Comparison of ENCODE assay signal across 8 cellular contexts in genomic region chr17:31391496-31391949, GRCh38. TPM values are rescaled to one million over a fixed set of nuclear protein-coding genes. Genes with fewer than 3 reads are reported as not detected.
DNase-seq lines count a peak whose midpoint lies in the region; ATAC-seq lines count a peak whose summit lies in the region.

TSS of gene RAB11FIP4 (plus strand) at chr17:31391675. CDS start at chr17:31391853, 178 bp downstream.

- H3K4me3 Mint-ChIP-seq in activated CD4-positive, alpha-beta T cell treated with anti-CD3 and anti-CD28 coated beads, Interleukin-2, amount 10 ng/mL, durations not matched to agents 7 days and 5 days = peak within 1 kb of the TSS; percentile 61
- peak within 1 kb of the TSS; percentile 51 for H3K4me3 Mint-ChIP-seq in activated CD8-positive, alpha-beta T cell treated with anti-CD3 and anti-CD28 coated beads, Interleukin-2, amount 10 ng/mL, durations not matched to agents 7 days and 5 days

- POLR2A ChIA-PET in activated CD4-positive, alpha-beta T cell treated with anti-CD3 and anti-CD28 coated beads, Interleukin-2, amount 10 ng/mL, durations not matched to agents 7 days and 5 days (lab: Charles Lee) = no interaction called here
- POLR2A ChIA-PET in activated CD8-positive, alpha-beta T cell treated with anti-CD3 and anti-CD28 coated beads, Interleukin-2, amount 10 ng/mL, durations not matched to agents 7 days and 5 days (lab: Charles Lee) = no interaction called here

- H3K27me3 Mint-ChIP-seq in activated CD4-positive, alpha-beta T cell treated with anti-CD3 and anti-CD28 coated beads, Interleukin-2, amount 10 ng/mL, durations not matched to agents 7 days and 5 days = peaks cover 52% of the 10 kb centered on the region
- H3K27me3 Mint-ChIP-seq in activated CD8-positive, alpha-beta T cell treated with anti-CD3 and anti-CD28 coated beads, Interleukin-2, amount 10 ng/mL, durations not matched to agents 7 days and 5 days (ENCODE audit: low read depth) = peaks cover 54% of the 10 kb centered on the region

- intact Hi-C loops in head of caudate nucleus (cut with DNase I) (no loop called here), posterior vena cava (cut with DNase I) (no loop called here)

- H3K4me1 Mint-ChIP-seq in activated CD4-positive, alpha-beta T cell treated with anti-CD3 and anti-CD28 coated beads, Interleukin-2, amount 10 ng/mL, durations not matched to agents 7 days and 5 days = peaks cover 8% of the 10 kb centered on the region
- H3K4me1 Mint-ChIP-seq in activated CD8-positive, alpha-beta T cell treated with anti-CD3 and anti-CD28 coated beads, Interleukin-2, amount 10 ng/mL, durations not matched to agents 7 days and 5 days (ENCODE audit: low read depth) = peaks cover 9% of the 10 kb centered on the region

- CTCF ChIA-PET in activated CD4-positive, alpha-beta T cell treated with anti-CD3 and anti-CD28 coated beads, Interleukin-2, amount 10 ng/mL, durations not matched to agents 7 days and 5 days (lab: Charles Lee) = interaction anchor here (0.5 to 1.5 kb wide), 3 partner anchors 12 to 1293 kb away, joined by 3 read pairs; no protein-coding TSS in a partner anchor
- CTCF ChIA-PET in activated CD8-positive, alpha-beta T cell treated with anti-CD3 and anti-CD28 coated beads, Interleukin-2, amount 10 ng/mL, durations not matched to agents 7 days and 5 days (lab: Charles Lee) = no interaction called here

- H3K9me3 Mint-ChIP-seq in activated CD4-positive, alpha-beta T cell treated with anti-CD3 and anti-CD28 coated beads, Interleukin-2, amount 10 ng/mL, durations not matched to agents 7 days and 5 days = no peaks in the 10 kb centered on the region
- no peaks in the 10 kb centered on the region for H3K9me3 Mint-ChIP-seq in activated CD8-positive, alpha-beta T cell treated with anti-CD3 and anti-CD28 coated beads, Interleukin-2, amount 10 ng/mL, durations not matched to agents 7 days and 5 days (ENCODE audit: insufficient read depth)

- H3K27ac Mint-ChIP-seq in activated CD4-positive, alpha-beta T cell treated with anti-CD3 and anti-CD28 coated beads, Interleukin-2, amount 10 ng/mL, durations not matched to agents 7 days and 5 days = peak within 1 kb of the TSS; percentile 36
- H3K27ac Mint-ChIP-seq in activated CD8-positive, alpha-beta T cell treated with anti-CD3 and anti-CD28 coated beads, Interleukin-2, amount 10 ng/mL, durations not matched to agents 7 days and 5 days = no peak within 1 kb of the TSS

- H3K36me3 Mint-ChIP-seq in activated CD4-positive, alpha-beta T cell treated with anti-CD3 and anti-CD28 coated beads, Interleukin-2, amount 10 ng/mL, durations not matched to agents 7 days and 5 days (ENCODE audit: low read depth) = no peaks in the 10 kb centered on the region
- H3K36me3 Mint-ChIP-seq in activated CD8-positive, alpha-beta T cell treated with anti-CD3 and anti-CD28 coated beads, Interleukin-2, amount 10 ng/mL, durations not matched to agents 7 days and 5 days (ENCODE audit: low read depth) = no peaks in the 10 kb centered on the region

- ATAC-seq in activated CD8-positive, alpha-beta T cell treated with anti-CD3 and anti-CD28 coated beads, Interleukin-2, amount 10 ng/mL, durations not matched to agents 7 days and 5 days = peak; percentile 65
- no peak for ATAC-seq in GM18511 (IDR thresholded peaks at IDR 0.05; ENCODE audit: unreplicated experiment)

- no peak for DNase-seq in activated CD4-positive, alpha-beta T cell treated with anti-CD3 and anti-CD28 coated beads, Interleukin-2, amount 10 ng/mL, durations not matched to agents 7 days and 5 days
- DNase-seq in activated CD4-positive, alpha-beta T cell treated with anti-CD3 and anti-CD28 coated beads for 4 hours = no peak
- no peak for DNase-seq in activated CD8-positive, alpha-beta T cell treated with anti-CD3 and anti-CD28 coated beads, Interleukin-2, amount 10 ng/mL, durations not matched to agents 7 days and 5 days
- peak in 37 of 42 donors; percentile 40 to 82 (median 62) for DNase-seq in head of caudate nucleus
- DNase-seq in posterior vena cava (ENCODE audit: low spot score) = peak; percentile 78
- DNase-seq in NOMO-1 treated with dmso at 0.1 percent for 144 hours (lab: John Stamatoyannopoulos, UW; ENCODE audit: unreplicated experiment) = no peak
- no peak for DNase-seq in OCI-M1 (lab: John Stamatoyannopoulos, UW)

RNA-seq across cellular contexts. Expression of gene RAB11FIP4, which starts in this region (rescaled TPM):
- total RNA-seq in activated CD4-positive, alpha-beta T cell treated with anti-CD3 and anti-CD28 coated beads, Interleukin-2, amount 10 ng/mL, durations not matched to agents 7 days and 5 days = 10 to 100 TPM; 34.4 to 35.5 TPM
- 10 to 100 TPM; 36.0 to 38.0 TPM for total RNA-seq in activated CD8-positive, alpha-beta T cell treated with anti-CD3 and anti-CD28 coated beads, Interleukin-2, amount 10 ng/mL, durations not matched to agents 7 days and 5 days
- 1 to 10 TPM in 1 of 2 donors, under 1 TPM in 1; 0.83 to 1.0 TPM for total RNA-seq in posterior vena cava

Comparison
In these comparisons a context has a peak if more than half of its experiments do, and no peak if none do; other contexts are left out.
1. RNA of gene RAB11FIP4 (total RNA-seq): 36.0 to 38.0 TPM in activated CD8-positive, alpha-beta T cell treated with anti-CD3 and anti-CD28 coated beads, Interleukin-2, amount 10 ng/mL, durations not matched to agents 7 days and 5 days and 34.4 to 35.5 TPM in activated CD4-positive, alpha-beta T cell treated with anti-CD3 and anti-CD28 coated beads, Interleukin-2, amount 10 ng/mL, durations not matched to agents 7 days and 5 days; 0.83 to 1.0 TPM in posterior vena cava; every median in the first group is over 10 times any median in the second.
2. DNase-seq: peak in head of caudate nucleus (37 of 42) and posterior vena cava (single experiment); none in activated CD4-positive, alpha-beta T cell treated with anti-CD3 and anti-CD28 coated beads, Interleukin-2, amount 10 ng/mL, durations not matched to agents 7 days and 5 days (single experiment), activated CD4-positive, alpha-beta T cell treated with anti-CD3 and anti-CD28 coated beads for 4 hours (0 of 2), activated CD8-positive, alpha-beta T cell treated with anti-CD3 and anti-CD28 coated beads, Interleukin-2, amount 10 ng/mL, durations not matched to agents 7 days and 5 days (single experiment), NOMO-1 treated with dmso at 0.1 percent for 144 hours (single experiment) and OCI-M1 (single experiment).